In the genomic region with DNA sequence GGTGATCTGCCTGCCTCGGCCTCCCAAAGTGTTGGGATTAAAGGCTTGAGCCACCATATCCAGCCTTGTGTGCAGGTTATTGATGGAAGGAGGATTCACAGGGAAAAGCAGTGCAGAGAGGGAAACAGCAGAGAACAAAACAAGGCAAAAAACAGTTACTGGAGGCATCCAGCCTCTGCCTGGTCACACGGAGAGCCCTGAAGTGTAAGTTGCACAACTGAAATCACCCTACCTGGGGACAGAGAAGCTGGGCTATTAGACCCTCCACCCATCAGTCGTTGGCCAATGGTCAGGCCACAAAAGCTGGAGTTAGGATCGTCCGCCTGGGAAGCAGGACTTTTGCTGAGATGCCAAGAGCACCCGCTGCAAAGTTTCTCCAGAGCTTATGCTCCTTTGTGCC, we compare ENCODE assay signal across 1 cellular context.
A peak's percentile ranks its signal among the peaks of the same experiment; 100 is the strongest.
TF ChIP-seq lines count a peak whose summit lies in the region.

No MANE protein-coding gene starts in this region.

TF ChIP-seq in WTC11, 78 proteins besides CTCF, POLR2A, EP300 and RAD21 (continued from another document):
- TF ChIP-seq, protein P1, sequence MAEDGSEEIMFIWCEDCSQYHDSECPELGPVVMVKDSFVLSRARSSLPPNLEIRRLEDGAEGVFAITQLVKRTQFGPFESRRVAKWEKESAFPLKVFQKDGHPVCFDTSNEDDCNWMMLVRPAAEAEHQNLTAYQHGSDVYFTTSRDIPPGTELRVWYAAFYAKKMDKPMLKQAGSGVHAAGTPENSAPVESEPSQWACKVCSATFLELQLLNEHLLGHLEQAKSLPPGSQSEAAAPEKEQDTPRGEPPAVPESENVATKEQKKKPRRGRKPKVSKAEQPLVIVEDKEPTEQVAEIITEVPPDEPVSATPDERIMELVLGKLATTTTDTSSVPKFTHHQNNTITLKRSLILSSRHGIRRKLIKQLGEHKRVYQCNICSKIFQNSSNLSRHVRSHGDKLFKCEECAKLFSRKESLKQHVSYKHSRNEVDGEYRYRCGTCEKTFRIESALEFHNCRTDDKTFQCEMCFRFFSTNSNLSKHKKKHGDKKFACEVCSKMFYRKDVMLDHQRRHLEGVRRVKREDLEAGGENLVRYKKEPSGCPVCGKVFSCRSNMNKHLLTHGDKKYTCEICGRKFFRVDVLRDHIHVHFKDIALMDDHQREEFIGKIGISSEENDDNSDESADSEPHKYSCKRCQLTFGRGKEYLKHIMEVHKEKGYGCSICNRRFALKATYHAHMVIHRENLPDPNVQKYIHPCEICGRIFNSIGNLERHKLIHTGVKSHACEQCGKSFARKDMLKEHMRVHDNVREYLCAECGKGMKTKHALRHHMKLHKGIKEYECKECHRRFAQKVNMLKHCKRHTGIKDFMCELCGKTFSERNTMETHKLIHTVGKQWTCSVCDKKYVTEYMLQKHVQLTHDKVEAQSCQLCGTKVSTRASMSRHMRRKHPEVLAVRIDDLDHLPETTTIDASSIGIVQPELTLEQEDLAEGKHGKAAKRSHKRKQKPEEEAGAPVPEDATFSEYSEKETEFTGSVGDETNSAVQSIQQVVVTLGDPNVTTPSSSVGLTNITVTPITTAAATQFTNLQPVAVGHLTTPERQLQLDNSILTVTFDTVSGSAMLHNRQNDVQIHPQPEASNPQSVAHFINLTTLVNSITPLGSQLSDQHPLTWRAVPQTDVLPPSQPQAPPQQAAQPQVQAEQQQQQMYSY (CRISPR knock-in tag; IDR thresholded peaks at IDR 0.05): peak; percentile 66
- no peak for TF ChIP-seq FOXP4 (CRISPR knock-in tag; IDR thresholded peaks at IDR 0.05)
